ENCODE assay signal across 8 cellular contexts in the genomic region with DNA sequence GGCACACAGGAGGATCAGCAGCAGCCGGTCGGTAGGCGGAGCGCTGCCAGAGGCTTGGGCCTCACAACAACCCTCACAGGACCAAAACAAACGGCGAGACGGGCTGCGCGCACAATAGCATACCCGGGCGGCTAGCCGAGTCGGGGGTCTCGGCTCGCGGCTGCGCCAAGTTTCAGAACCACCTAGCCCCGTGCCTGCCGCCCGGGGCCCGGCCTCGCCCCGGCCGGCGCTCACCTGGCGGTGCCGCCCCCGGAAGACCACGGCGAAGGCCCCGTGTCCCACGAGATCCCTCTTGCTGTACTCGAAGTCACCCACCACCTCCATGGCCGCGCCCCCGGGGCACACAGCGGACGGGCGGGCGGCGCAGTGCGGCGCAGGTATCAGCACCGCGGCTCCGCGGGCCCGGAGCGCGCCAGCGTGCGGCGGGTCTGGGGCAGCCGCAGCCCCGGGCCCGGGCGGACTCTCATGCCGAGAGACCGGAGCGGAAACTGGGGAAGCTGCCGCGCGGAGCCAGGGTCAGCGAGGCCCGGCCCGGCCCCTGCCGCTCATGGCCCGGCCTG. TPM values are rescaled to one million over a fixed set of nuclear protein-coding genes. Genes with fewer than 3 reads are reported as not detected.
DNase-seq lines count a peak whose midpoint lies in the region; ATAC-seq and TF ChIP-seq lines count a peak whose summit lies in the region.

No MANE protein-coding gene starts in this region.

- H3K4me1 ChIP-seq in neural progenitor cell (no peaks in the 10 kb centered on the region), suprapubic skin (peaks cover 19% of the 10 kb centered on the region)

- H4K20me1 ChIP-seq in neural progenitor cell (ENCODE audit: low read depth): no peaks in the 10 kb centered on the region

- peaks cover 13% of the 10 kb centered on the region for H3K4me1 Mint-ChIP-seq in neural progenitor cell

- no peak for TF ChIP-seq POLR2A in suprapubic skin (IDR thresholded peaks at IDR 0.05)

- TF ChIP-seq CTCF in neural progenitor cell (IDR thresholded peaks at IDR 0.05) (peak; percentile 44), suprapubic skin (IDR thresholded peaks at IDR 0.05) (peak in 1 of 2 donors; percentile 19)

- peak overlapping the region; percentile 98 for H3K4me2 ChIP-seq in neural progenitor cell

- H3K27me3 ChIP-seq in neural progenitor cell: peaks cover 24% of the 10 kb centered on the region
- H3K27me3 ChIP-seq in suprapubic skin: no peaks in the 10 kb centered on the region

- H3K9me3 Mint-ChIP-seq in neural progenitor cell: peaks cover 2% of the 10 kb centered on the region

- H3K79me2 ChIP-seq in neural progenitor cell (ENCODE audit: low read depth): no peaks in the 10 kb centered on the region

- H3K36me3 ChIP-seq in neural progenitor cell (no peaks in the 10 kb centered on the region), suprapubic skin (peaks cover 8% of the 10 kb centered on the region)

- H3K9me3 ChIP-seq in neural progenitor cell (ENCODE audit: low read depth): no peaks in the 10 kb centered on the region
- H3K9me3 ChIP-seq in suprapubic skin: no peaks in the 10 kb centered on the region

- H3K27ac Mint-ChIP-seq in neural progenitor cell: no peak overlapping the region

- WGBS in suprapubic skin: 1% methylated on average over 27 of the region's 68 CpGs

- no peak for TF ChIP-seq EP300 in suprapubic skin (IDR thresholded peaks at IDR 0.05)

- peaks cover 5% of the 10 kb centered on the region for H3K27me3 Mint-ChIP-seq in neural progenitor cell (ENCODE audit: insufficient read depth, low read depth)

- peaks cover 28% of the 10 kb centered on the region for H3F3A ChIP-seq in neural progenitor cell (ENCODE audit: low read depth)

- H3K36me3 Mint-ChIP-seq in neural progenitor cell: peaks cover 2% of the 10 kb centered on the region

- ATAC-seq in HG03442 (IDR thresholded peaks at IDR 0.05; ENCODE audit: unreplicated experiment): peak; percentile 47

- H3K4me3 Mint-ChIP-seq in neural progenitor cell: peak overlapping the region; percentile 87

- H3K9ac ChIP-seq in neural progenitor cell: peak overlapping the region; percentile 33

- H2AFZ ChIP-seq in neural progenitor cell (replicated peaks): peak overlapping the region; percentile 99

- H3K4me3 ChIP-seq in neural progenitor cell: peak overlapping the region; percentile 89
- peak overlapping the region; percentile 94 for H3K4me3 ChIP-seq in suprapubic skin

- no peak overlapping the region for H3K27ac ChIP-seq in neural progenitor cell
- H3K27ac ChIP-seq in suprapubic skin: peak overlapping the region; percentile 85

- peak; percentile 11 for DNase-seq in DMS153 treated with DMSO at 0.1 percent for 48 hours (lab: John Stamatoyannopoulos, UW; ENCODE audit: unreplicated experiment)
- DNase-seq in DMS153 (lab: John Stamatoyannopoulos, UW): no peak
- DNase-seq in SHP77 treated with DMSO at 0.1 percent for 48 hours (lab: John Stamatoyannopoulos, UW): peak; percentile 58
- DNase-seq in activated naive CD4-positive, alpha-beta T cell treated with anti-CD3 and anti-CD28 coated beads, Interleukin-2, amount 50 U/mL, for 16 hours: peak; percentile 56
- peak; percentile 52 for DNase-seq in glomerular visceral epithelial cell (ENCODE audit: extremely low spot score)
- DNase-seq in neural progenitor cell (ENCODE audit: low spot score): peak; percentile 88
- peak in 1 of 2 donors; percentile 81 for DNase-seq in suprapubic skin (ENCODE audit: low spot score in 2 of 2)

RNA-seq across cellular contexts. Expression of gene ULK2, which starts 0.6 kb away (rescaled TPM):
- total RNA-seq in neural progenitor cell (ENCODE audit: low replicate concordance) (20.6 and 21.3 TPM in 2 replicates), suprapubic skin (10 to 100 TPM; 14.1 to 34.0 (median 19.2) TPM)
